Comparison of ENCODE assay signal across 21 cellular contexts in the genomic region with DNA sequence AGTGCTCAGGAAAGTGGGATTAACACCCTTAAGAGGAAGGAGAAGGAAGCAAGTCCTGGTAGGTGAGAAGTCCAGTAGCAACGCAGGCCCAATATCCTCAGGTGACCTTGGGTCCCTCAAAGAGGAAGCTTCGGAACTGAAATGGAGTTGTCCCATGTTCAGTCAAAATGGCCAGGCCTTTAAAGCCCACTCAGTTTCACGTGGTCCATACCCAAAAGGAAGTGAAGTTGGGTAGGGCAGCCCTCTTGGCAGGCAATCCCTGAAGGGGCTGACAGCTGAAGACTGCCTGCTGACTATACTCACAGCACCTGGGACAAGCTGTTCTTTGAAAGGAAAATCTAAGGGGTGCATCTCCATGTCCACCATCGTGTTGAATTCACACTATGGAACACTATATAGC. TPM values are rescaled to one million over a fixed set of nuclear protein-coding genes. Genes with fewer than 3 reads are reported as not detected.
DNase-seq lines count a peak whose midpoint lies in the region; ATAC-seq lines count a peak whose summit lies in the region.
"Had no signal": no experiment of that assay in that cellular context is flagged by ENCODE, and none has a peak within 500 bp of the region (broad histone marks: within the 10 kb centered on the region; RNA-seq: fewer than 3 reads in every experiment).

No MANE protein-coding gene starts in this region.

- no peak overlapping the region for H4K91ac ChIP-seq in neuronal stem cell (ENCODE audit: low read depth, low read length, poor library complexity)

- H4K8ac ChIP-seq in neuronal stem cell (ENCODE audit: low read depth, low read length) = no peak overlapping the region

- H3K79me2 ChIP-seq in ACC112 (ENCODE audit: control insufficient read depth, insufficient read depth, low read length, unreplicated experiment) = peaks cover 13% of the 10 kb centered on the region

- H3K4me1 Mint-ChIP-seq in central memory CD8-positive, alpha-beta T cell = peaks cover 45% of the 10 kb centered on the region
- H3K4me1 Mint-ChIP-seq in activated CD4-positive, alpha-beta T cell treated with anti-CD3 and anti-CD28 coated beads, Interleukin-2, amount 10 ng/mL, durations not matched to agents 7 days and 5 days = peaks cover 24% of the 10 kb centered on the region

- no peak overlapping the region for H3K4me2 ChIP-seq in neuronal stem cell (ENCODE audit: insufficient read depth, low read length, poor library complexity, severe bottlenecking)
- H3K4me2 ChIP-seq: SK-N-SH had no signal

- H3K9me3 ChIP-seq in HUES48 (ENCODE audit: control insufficient read depth, insufficient read depth, low read length) = no peaks in the 10 kb centered on the region
- H3K9me3 ChIP-seq in neuronal stem cell (replicated peaks in 1 of 2; ENCODE audit: control insufficient read depth in 2 of 2, insufficient read depth in 1 of 2, low read depth in 1 of 2, low read length in 2 of 2) = no peaks in the 10 kb centered on the region
- H3K9me3 ChIP-seq: SK-N-SH, uterus had no signal

- H2AK5ac ChIP-seq in neuronal stem cell (ENCODE audit: low read depth, low read length) = no peak overlapping the region

- no peaks in the 10 kb centered on the region for H3K27me3 Mint-ChIP-seq in central memory CD8-positive, alpha-beta T cell
- H3K27me3 Mint-ChIP-seq in activated CD4-positive, alpha-beta T cell treated with anti-CD3 and anti-CD28 coated beads, Interleukin-2, amount 10 ng/mL, durations not matched to agents 7 days and 5 days = peaks cover 25% of the 10 kb centered on the region

- H3K27ac ChIP-seq in ACC112 (ENCODE audit: low read depth, low read length) = peak overlapping the region; percentile 39
- peak overlapping the region; percentile 82 for H3K27ac ChIP-seq in HUES48 (ENCODE audit: low read depth, low read length)
- H3K27ac ChIP-seq in neuronal stem cell (replicated peaks; ENCODE audit: low read length) = no peak overlapping the region
- H3K27ac ChIP-seq: brain microvascular endothelial cell, C4-2B, uterus had no signal

- POLR2A ChIA-PET in activated CD4-positive, alpha-beta T cell treated with anti-CD3 and anti-CD28 coated beads, Interleukin-2, amount 10 ng/mL, durations not matched to agents 7 days and 5 days (lab: Charles Lee) = no interaction called here

- peaks cover 3% of the 10 kb centered on the region for H3K36me3 Mint-ChIP-seq in central memory CD8-positive, alpha-beta T cell (ENCODE audit: insufficient read depth)
- H3K36me3 Mint-ChIP-seq in activated CD4-positive, alpha-beta T cell treated with anti-CD3 and anti-CD28 coated beads, Interleukin-2, amount 10 ng/mL, durations not matched to agents 7 days and 5 days (ENCODE audit: low read depth) = no peaks in the 10 kb centered on the region

- H3K14ac ChIP-seq in neuronal stem cell (ENCODE audit: low read length) = no peak overlapping the region

- no peak overlapping the region for H2BK12ac ChIP-seq in neuronal stem cell (ENCODE audit: low read length)

- peak overlapping the region; percentile 27 for H3K4me3 Mint-ChIP-seq in central memory CD8-positive, alpha-beta T cell
- no peak overlapping the region for H3K4me3 Mint-ChIP-seq in activated CD4-positive, alpha-beta T cell treated with anti-CD3 and anti-CD28 coated beads, Interleukin-2, amount 10 ng/mL, durations not matched to agents 7 days and 5 days

- H3K18ac ChIP-seq in neuronal stem cell (ENCODE audit: low read length) = no peak overlapping the region

- no peak overlapping the region for H3K23ac ChIP-seq in neuronal stem cell (ENCODE audit: low read depth, low read length, poor library complexity)

- no peak overlapping the region for H2BK5ac ChIP-seq in neuronal stem cell (ENCODE audit: low read length)

- H2BK15ac ChIP-seq in neuronal stem cell (ENCODE audit: low read length) = no peak overlapping the region

- no peak for DNase-seq in central memory CD8-positive, alpha-beta T cell (ENCODE audit: low spot score in 2 of 2)
- DNase-seq in neuronal stem cell (ENCODE audit: low spot score) (no peak), T-helper 9 cell (no peak), SHP77 treated with DMSO at 0.1 percent for 48 hours (lab: John Stamatoyannopoulos, UW) (no peak)
- no peak for DNase-seq in activated CD4-positive, alpha-beta T cell treated with anti-CD3 and anti-CD28 coated beads, Interleukin-2, amount 10 ng/mL, durations not matched to agents 7 days and 5 days
- DNase-seq: activated CD8-positive, alpha-beta memory T cell treated with anti-CD3 and anti-CD28 coated beads, Interleukin-2, amount 50 U/mL, for 4 hours; brain microvascular endothelial cell; Kasumi-1; NCI-H1105; NCI-H2081; NCI-H446 treated with DMSO at 0.1 percent for 48 hours; NK-92 treated with Interleukin-12 subunit alpha and Interleukin-12 subunit beta, amount 100 ng/mL, for 24 hours; SK-N-SH; stimulated activated CD4-positive, alpha-beta T cell treated with anti-CD3 and anti-CD28 coated beads, Interleukin-4, amount 100 ng/mL, for 4 hours; T1000; uterus had no signal

- H3K9me3 Mint-ChIP-seq in central memory CD8-positive, alpha-beta T cell = no peaks in the 10 kb centered on the region
- no peaks in the 10 kb centered on the region for H3K9me3 Mint-ChIP-seq in activated CD4-positive, alpha-beta T cell treated with anti-CD3 and anti-CD28 coated beads, Interleukin-2, amount 10 ng/mL, durations not matched to agents 7 days and 5 days

- H2BK120ac ChIP-seq in neuronal stem cell (ENCODE audit: low read depth, low read length) = no peak overlapping the region

- H3K9ac ChIP-seq in HUES48 (ENCODE audit: low read depth, low read length) (no peak overlapping the region), neuronal stem cell (ENCODE audit: low read depth, low read length, poor library complexity) (no peak overlapping the region)
- H3K9ac ChIP-seq: SK-N-SH had no signal

- no peak overlapping the region for H3K27ac Mint-ChIP-seq in central memory CD8-positive, alpha-beta T cell (ENCODE audit: low read depth)
- no peak overlapping the region for H3K27ac Mint-ChIP-seq in activated CD4-positive, alpha-beta T cell treated with anti-CD3 and anti-CD28 coated beads, Interleukin-2, amount 10 ng/mL, durations not matched to agents 7 days and 5 days

- no CpG with 5 or more reads among the region's 4 CpGs for WGBS in neuronal stem cell (ENCODE audit: extremely low coverage in 2 of 2, insufficient read length in 2 of 2, insufficient replicate concordance in 1 of 2), 2 donors

- no peaks in the 10 kb centered on the region for H3K79me1 ChIP-seq in neuronal stem cell (ENCODE audit: low read depth, low read length)

- no peaks in the 10 kb centered on the region for H3K27me3 ChIP-seq in ACC112 (ENCODE audit: insufficient read depth, low read length)
- H3K27me3 ChIP-seq in HUES48 (ENCODE audit: control insufficient read depth, insufficient read depth, low read length) = peaks cover 19% of the 10 kb centered on the region
- H3K27me3 ChIP-seq in neuronal stem cell (ENCODE audit: control insufficient read depth in 3 of 3, insufficient read depth in 3 of 3, low read depth in 1 of 3, low read length in 3 of 3) = peaks cover 0 to 15% (median 0%) of the 10 kb centered on the region in 3 experiments
- H3K27me3 ChIP-seq: brain microvascular endothelial cell, uterus had no signal

- no peak for ATAC-seq in central memory CD8-positive, alpha-beta T cell (replicated peaks; ENCODE audit: extremely low read depth, poor library complexity, severe bottlenecking)
- no peak for ATAC-seq in HG02588 (IDR thresholded peaks at IDR 0.05; ENCODE audit: unreplicated experiment)

- H2AFZ ChIP-seq in ACC112 (ENCODE audit: low read length, unreplicated experiment) = no peak overlapping the region
- peak overlapping the region; percentile 6 for H2AFZ ChIP-seq in neuronal stem cell (ENCODE audit: low read length)

- H3K4ac ChIP-seq in neuronal stem cell (ENCODE audit: low read length) = no peak overlapping the region

- H3K36me3 ChIP-seq in ACC112 (ENCODE audit: insufficient read depth, low read length) = no peaks in the 10 kb centered on the region
- H3K36me3 ChIP-seq in HUES48 (ENCODE audit: control insufficient read depth, insufficient read depth, low read length) = no peaks in the 10 kb centered on the region
- H3K36me3 ChIP-seq in neuronal stem cell (replicated peaks in 1 of 2; ENCODE audit: control insufficient read depth in 2 of 2, insufficient read depth in 2 of 2, low read length in 2 of 2) = no peaks in the 10 kb centered on the region
- H3K36me3 ChIP-seq: brain microvascular endothelial cell, uterus had no signal

- H3K4me3 ChIP-seq in ACC112 (ENCODE audit: low read depth, low read length) (no peak overlapping the region), HUES48 (ENCODE audit: low read depth, low read length) (peak overlapping the region; percentile 33), neuronal stem cell (ENCODE audit: low read length in 2 of 2) (peak overlapping the region in 1 of 2 donors; percentile 49)
- H3K4me3 ChIP-seq: coronary artery, uterus had no signal

- CTCF ChIA-PET in activated CD4-positive, alpha-beta T cell treated with anti-CD3 and anti-CD28 coated beads, Interleukin-2, amount 10 ng/mL, durations not matched to agents 7 days and 5 days (lab: Charles Lee) = interaction anchor here (1.3 to 1.5 kb wide), 2 partner anchors 14 to 39 kb away, joined by 3 to 4 read pairs; no protein-coding TSS in a partner anchor

- H3K4me1 ChIP-seq in ACC112 (ENCODE audit: control insufficient read depth, insufficient read depth, low read length, unreplicated experiment) (peaks cover 51% of the 10 kb centered on the region), HUES48 (ENCODE audit: control insufficient read depth, insufficient read depth, low read length) (peaks cover 59% of the 10 kb centered on the region), neuronal stem cell (ENCODE audit: control insufficient read depth in 2 of 2, insufficient read depth in 1 of 2, low read depth in 1 of 2, low read length in 2 of 2) (peaks cover 2 to 7% of the 10 kb centered on the region in 2 donors)
- H3K4me1 ChIP-seq: uterus had no signal

RNA-seq across cellular contexts. Expression of a gene that starts 3.0 kb away (rescaled TPM):
- polyA plus RNA-seq in neuronal stem cell (2013, experiment 1 of 2) = 2.0 TPM
- polyA plus RNA-seq in neuronal stem cell (2013, experiment 2 of 2) = 2.0 TPM
- 1 to 10 TPM; 7.8 to 8.7 TPM for total RNA-seq in activated CD4-positive, alpha-beta T cell treated with anti-CD3 and anti-CD28 coated beads, Interleukin-2, amount 10 ng/mL, durations not matched to agents 7 days and 5 days
